Comparison of ENCODE assay signal across 2 cellular contexts in genomic region chr16:6266703-6267102, GRCh38.
A peak's percentile ranks its signal among the peaks of the same experiment; 100 is the strongest.
TF ChIP-seq lines count a peak whose summit lies in the region.

No MANE protein-coding gene starts in this region.

TF ChIP-seq in H1, 55 proteins besides CTCF, POLR2A, EP300 and RAD21:
- no peak for TF ChIP-seq E2F6 (IDR thresholded peaks at IDR 0.05)
- no peak for TF ChIP-seq NRF1 (IDR thresholded peaks at IDR 0.05; ENCODE audit: low read depth, low read length)
- TF ChIP-seq RNF2 (IDR thresholded peaks at IDR 0.05; ENCODE audit: borderline replicate concordance, low read depth, low read length, missing control alignments, poor library complexity, severe bottlenecking) = no peak
- no peak for TF ChIP-seq CTBP2 (IDR thresholded peaks at IDR 0.05; ENCODE audit: borderline replicate concordance, insufficient read depth, insufficient read length, low read length)
- TF ChIP-seq SP2 (IDR thresholded peaks at IDR 0.05; ENCODE audit: low read length) = no peak
- no peak for TF ChIP-seq CEBPB (IDR thresholded peaks at IDR 0.05; ENCODE audit: low read depth, low read length)
- TF ChIP-seq RBBP5 (IDR thresholded peaks at IDR 0.05; ENCODE audit: borderline replicate concordance, low read depth, low read length) = no peak
- no peak for TF ChIP-seq CHD7 (IDR thresholded peaks at IDR 0.05; ENCODE audit: insufficient replicate concordance, low read length)
- TF ChIP-seq ASH2L (IDR thresholded peaks at IDR 0.05; ENCODE audit: low read length) = no peak
- no peak for TF ChIP-seq GABPA (IDR thresholded peaks at IDR 0.05; ENCODE audit: borderline replicate concordance, insufficient read depth, low read length)
- no peak for TF ChIP-seq PHF8 (conservative IDR thresholded peaks at IDR 0.05; ENCODE audit: low read depth, low read length)
- no peak for TF ChIP-seq BCL11A (IDR thresholded peaks at IDR 0.05; ENCODE audit: low read depth in 2 of 2, low read length in 2 of 2)
- no peak for TF ChIP-seq EZH2 (IDR thresholded peaks at IDR 0.05; ENCODE audit: low read depth, low read length, severe bottlenecking)
- no peak for TF ChIP-seq SP4 (IDR thresholded peaks at IDR 0.05; ENCODE audit: low read length)
- TF ChIP-seq KDM5A (IDR thresholded peaks at IDR 0.05; ENCODE audit: low read length) = no peak
- TF ChIP-seq SIX5 (IDR thresholded peaks at IDR 0.05; ENCODE audit: low read depth, low read length) = no peak
- TF ChIP-seq HDAC6 (IDR thresholded peaks at IDR 0.05; ENCODE audit: low read depth, low read length) = no peak

TF ChIP-seq in neural cell, 6 proteins besides CTCF, POLR2A, EP300 and RAD21:
- TF ChIP-seq TAF1 (IDR thresholded peaks at IDR 0.05; ENCODE audit: low read depth) (no peak), SMC3 (conservative IDR thresholded peaks at IDR 0.05; ENCODE audit: poor library complexity) (no peak), POLR2AphosphoS5 (IDR thresholded peaks at IDR 0.05) (peak; percentile 53), MXI1 (conservative IDR thresholded peaks at IDR 0.05; ENCODE audit: poor library complexity, severe bottlenecking) (no peak), REST (IDR thresholded peaks at IDR 0.05; ENCODE audit: borderline replicate concordance) (peak; percentile 96), EZH2 (IDR thresholded peaks at IDR 0.05; ENCODE audit: borderline replicate concordance, insufficient read depth, low read length, poor library complexity, severe bottlenecking) (no peak)
TF ChIP-seq in neural cell: peak in this region for 2.
